ENCODE assay signal across 1 cellular context in genomic region chr12:57430117-57430930, GRCh38.
TF ChIP-seq lines count a peak whose summit lies in the region.

No MANE protein-coding gene starts in this region.

TF ChIP-seq in GM12878, 131 proteins besides CTCF, POLR2A, EP300 and RAD21:
- no peak for TF ChIP-seq FOS (IDR thresholded peaks at IDR 0.05; ENCODE audit: borderline replicate concordance, extremely low read depth, insufficient read length)
- TF ChIP-seq MEF2A (IDR thresholded peaks at IDR 0.05; ENCODE audit: insufficient read depth, low read depth, low read length): 0 out of 2 replicates have a peak, but pooled peaks have one; percentile 7
- peak; percentile 9 to 19; a peak in 1 of 4 replicates for TF ChIP-seq IKZF2 (IDR thresholded peaks at IDR 0.05)
- 0 out of 2 replicates have a peak, but pooled peaks have one; percentile 21 for TF ChIP-seq ZNF217 (IDR thresholded peaks at IDR 0.05)
- TF ChIP-seq BACH1 (IDR thresholded peaks at IDR 0.05; ENCODE audit: borderline replicate concordance): peak; percentile 40; the same call in 1 of the 2 replicates
- peak; percentile 22; the same call in 1 of the 2 replicates for TF ChIP-seq SMARCA5 (IDR thresholded peaks at IDR 0.05)
- peak; percentile 13; the same call in 1 of the 2 replicates for TF ChIP-seq TCF3 (IDR thresholded peaks at IDR 0.05; ENCODE audit: borderline replicate concordance, insufficient read depth, low read depth, low read length)
- TF ChIP-seq CHD1 (IDR thresholded peaks at IDR 0.05; ENCODE audit: low read depth, low read length): no peak
- TF ChIP-seq EGR1 (IDR thresholded peaks at IDR 0.05; ENCODE audit: borderline replicate concordance in 1 of 2, low read depth in 2 of 2, low read length in 2 of 2): peak in 1 of 2 experiments; percentile 69; a peak in 2 of 3 replicates
- TF ChIP-seq SIN3A (IDR thresholded peaks at IDR 0.05; ENCODE audit: low read depth, low read length): peak; percentile 50; the same call in 1 of the 2 replicates
- TF ChIP-seq NFIC (IDR thresholded peaks at IDR 0.05; ENCODE audit: low read depth, low read length): no peak
- TF ChIP-seq RELB (IDR thresholded peaks at IDR 0.05; ENCODE audit: low read depth): 0 out of 2 replicates have a peak, but pooled peaks have one; percentile 25
- no peak for TF ChIP-seq ZSCAN29 (IDR thresholded peaks at IDR 0.05)
- no peak for TF ChIP-seq MTA2 (IDR thresholded peaks at IDR 0.05; ENCODE audit: low read depth)
- TF ChIP-seq BHLHE40 (IDR thresholded peaks at IDR 0.05; ENCODE audit: borderline replicate concordance in 1 of 2, low read depth in 2 of 2, low read length in 1 of 2): peak; percentile 35 to 94; a peak in 3 of 4 replicates
- peak; percentile 67 for TF ChIP-seq NR2F1 (conservative IDR thresholded peaks at IDR 0.05)
- no peak for TF ChIP-seq STAT3 (IDR thresholded peaks at IDR 0.05; ENCODE audit: low read depth, low read length)
- no peak for TF ChIP-seq SREBF1 (IDR thresholded peaks at IDR 0.05; ENCODE audit: low read length)
- no peak for TF ChIP-seq ZNF207 (IDR thresholded peaks at IDR 0.05; ENCODE audit: borderline replicate concordance)
- peak; percentile 4 for TF ChIP-seq IKZF1 (conservative IDR thresholded peaks at IDR 0.05)
- no peak for TF ChIP-seq ZNF24 (IDR thresholded peaks at IDR 0.05)
- TF ChIP-seq RUNX3 (IDR thresholded peaks at IDR 0.05; ENCODE audit: low read length): peak; percentile 47
- no peak for TF ChIP-seq SUZ12 (IDR thresholded peaks at IDR 0.05; ENCODE audit: unreplicated experiment)
